15 cellular contexts compared by ENCODE assay signal in the genomic region with DNA sequence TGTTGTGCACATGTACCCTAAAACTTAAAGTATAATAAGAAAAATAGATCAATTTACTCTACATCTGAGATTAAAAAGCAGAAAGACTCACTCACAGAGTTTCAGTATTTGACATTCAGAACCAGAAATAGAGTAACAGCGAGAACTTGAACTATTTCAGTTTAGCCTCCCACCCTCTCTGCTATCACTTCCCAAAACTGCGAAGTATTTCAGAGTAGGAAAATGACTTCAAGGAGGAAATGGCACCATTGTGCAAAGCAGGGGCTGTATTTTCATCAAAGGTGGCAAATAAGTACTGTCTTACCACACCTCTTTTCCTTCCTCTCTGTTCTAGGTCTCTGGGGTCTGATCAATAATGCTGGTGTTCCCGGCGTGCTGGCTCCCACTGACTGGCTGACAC. TPM values are rescaled to one million over a fixed set of nuclear protein-coding genes. Genes with fewer than 3 reads are reported as not detected.
DNase-seq lines count a peak whose midpoint lies in the region; ATAC-seq and TF ChIP-seq lines count a peak whose summit lies in the region.
"Had no signal": no experiment of that assay in that cellular context is flagged by ENCODE, and none has a peak within 500 bp of the region (broad histone marks: within the 10 kb centered on the region; RNA-seq: fewer than 3 reads in every experiment).

No MANE protein-coding gene starts in this region.

- peaks cover 6% of the 10 kb centered on the region for H3K36me3 ChIP-seq in right atrium auricular region
- H3K36me3 ChIP-seq in left ventricle myocardium inferior: no peaks in the 10 kb centered on the region
- H3K36me3 ChIP-seq: pancreas, upper lobe of left lung had no signal

- no peak for TF ChIP-seq POLR2A in NB4 (IDR thresholded peaks at IDR 0.05; ENCODE audit: extremely low read depth, insufficient read length)

- intact Hi-C loops in left ventricle myocardium inferior (cut with micrococcal nuclease): no loop called here

- H3K4me3 ChIP-seq in right atrium auricular region: peak overlapping the region; percentile 27 to 39
- no peak overlapping the region for H3K4me3 ChIP-seq in left ventricle myocardium inferior
- H3K4me3 ChIP-seq in NB4 (ENCODE audit: low read depth, low read length): no peak overlapping the region
- H3K4me3 ChIP-seq: pancreas, upper lobe of left lung had no signal

- peaks cover 0 to 16% of the 10 kb centered on the region in 2 donors for H3K4me1 ChIP-seq in right atrium auricular region
- H3K4me1 ChIP-seq in left ventricle myocardium inferior: peaks cover 17% of the 10 kb centered on the region
- H3K4me1 ChIP-seq: pancreas had no signal

- H3K27ac ChIP-seq in right atrium auricular region (peak overlapping the region; percentile 7 to 80), left ventricle myocardium inferior (replicated peaks) (no peak overlapping the region), substantia nigra (ENCODE audit: low read depth, low read length, poor library complexity, severe bottlenecking) (peak overlapping the region; percentile 27)
- H3K27ac ChIP-seq: pancreas had no signal

- no peak for DNase-seq in right atrium auricular region (ENCODE audit: low spot score)
- DNase-seq in left ventricle myocardium inferior: no peak
- DNase-seq in NB4 (ENCODE audit: low read depth): peak; percentile 56
- no peak for DNase-seq in substantia nigra (lab: John Stamatoyannopoulos, UW)
- no peak for DNase-seq in ureter (ENCODE audit: low spot score)
- DNase-seq in SW480 (ENCODE audit: low spot score): no peak
- no peak for DNase-seq in mucosa of gallbladder (ENCODE audit: low spot score)
- DNase-seq: H7, IMR-90, left colon, pancreas, upper lobe of left lung had no signal

- TF ChIP-seq CTCF in right atrium auricular region (IDR thresholded peaks at IDR 0.05) (no peak), left ventricle myocardium inferior (IDR thresholded peaks at IDR 0.05; ENCODE audit: borderline replicate concordance) (no peak), NB4 (IDR thresholded peaks at IDR 0.05; ENCODE audit: low read depth, low read length) (no peak)

- peaks cover 0 to 22% of the 10 kb centered on the region in 2 donors for H3K9me3 ChIP-seq in right atrium auricular region
- H3K9me3 ChIP-seq in left ventricle myocardium inferior (replicated peaks): peaks cover 15% of the 10 kb centered on the region
- H3K9me3 ChIP-seq: pancreas, upper lobe of left lung had no signal

- peak; percentile 68 for ATAC-seq in HG02623 (IDR thresholded peaks at IDR 0.05; ENCODE audit: unreplicated experiment)
- ATAC-seq: left colon had no signal

- H3K27me3 ChIP-seq in right atrium auricular region (no peaks in the 10 kb centered on the region), left ventricle myocardium inferior (ENCODE audit: low read depth) (no peaks in the 10 kb centered on the region)
- H3K27me3 ChIP-seq: pancreas, upper lobe of left lung had no signal

RNA-seq across cellular contexts. Expression of a gene that starts 13.6 kb away (rescaled TPM):
- total RNA-seq in right atrium auricular region: 100 to 1,000 TPM in 1 of 2 donors, 10 to 100 TPM in 1; 31.4 to 135 TPM
- total RNA-seq in left ventricle myocardium inferior: 7.3 TPM
- total RNA-seq in ureter: 1.1 TPM
- 2.0 TPM for total RNA-seq in mucosa of gallbladder
- total RNA-seq: fibroblast of lung, G401, H7, IMR-90 had no signal

RNA-seq across cellular contexts. Expression of a gene that starts 51.9 kb away (rescaled TPM):
- total RNA-seq in right atrium auricular region: under 1 TPM; 0.12 to 0.33 TPM
- 0.05 TPM for total RNA-seq in left ventricle myocardium inferior
- total RNA-seq in ureter: 0.18 TPM
- total RNA-seq in mucosa of gallbladder: 0.23 TPM
- total RNA-seq: fibroblast of lung, G401, IMR-90 had no signal

Comparison
In these comparisons a context has a peak if more than half of its experiments do, and no peak if none do; other contexts are left out.
1. H3K4me3 ChIP-seq: peak in right atrium auricular region (2 of 2); none in left ventricle myocardium inferior (single experiment) and NB4 (single experiment).